ENCODE assay signal across 10 cellular contexts in the genomic region with DNA sequence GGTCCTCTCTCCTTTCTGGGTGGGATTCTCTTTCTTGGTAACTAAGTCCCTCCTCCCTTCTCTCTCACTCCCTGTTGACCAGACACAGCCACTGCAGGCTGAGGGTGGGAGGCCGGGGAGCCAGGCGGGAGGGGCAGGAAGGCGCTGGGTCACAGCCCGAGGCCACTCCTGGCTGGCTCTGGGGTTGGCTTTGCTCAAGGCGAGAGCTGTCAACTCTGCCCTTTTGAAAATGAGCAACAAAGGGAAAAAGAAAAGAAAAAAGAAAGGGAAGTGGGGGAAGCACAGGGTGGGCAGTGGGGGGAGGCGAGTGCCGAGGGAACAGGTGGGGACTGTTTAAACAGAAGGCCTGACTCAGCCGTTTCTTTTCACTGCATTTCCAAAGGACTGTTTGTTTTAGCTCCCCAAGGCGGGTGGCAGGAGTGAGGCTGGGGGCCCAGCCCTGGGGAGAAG.
DNase-seq lines count a peak whose midpoint lies in the region; ATAC-seq and TF ChIP-seq lines count a peak whose summit lies in the region.
"Had no signal": no experiment of that assay in that cellular context is flagged by ENCODE, and none has a peak within 500 bp of the region (broad histone marks: within the 10 kb centered on the region; RNA-seq: fewer than 3 reads in every experiment).

No MANE protein-coding gene starts in this region.

- H3K79me2 ChIP-seq in trophoblast cell (ENCODE audit: control insufficient read depth, insufficient read depth, low read length, poor library complexity) = no peaks in the 10 kb centered on the region

- peak overlapping the region; percentile 88 for H2BK120ac ChIP-seq in trophoblast cell (ENCODE audit: insufficient read depth, low read length, poor library complexity)

- WGBS in trophoblast cell (ENCODE audit: extremely low coverage, insufficient coverage, insufficient read length) = no CpG with 5 or more reads among the region's 9 CpGs

- H3K27me3 ChIP-seq in HAP-1 (ENCODE audit: low read depth) = no peaks in the 10 kb centered on the region
- no peaks in the 10 kb centered on the region for H3K27me3 ChIP-seq in left ventricle myocardium inferior (ENCODE audit: low read depth)
- H3K27me3 ChIP-seq in trophoblast cell (ENCODE audit: insufficient read depth, low read length) = no peaks in the 10 kb centered on the region

- peak overlapping the region; percentile 87 for H4K91ac ChIP-seq in trophoblast cell (ENCODE audit: low read depth, low read length)

- H3K14ac ChIP-seq in trophoblast cell (ENCODE audit: low read length) = peak overlapping the region; percentile 42

- H4K12ac ChIP-seq in trophoblast cell (ENCODE audit: low read depth, low read length) = no peak overlapping the region

- peak overlapping the region; percentile 10 for H3K4ac ChIP-seq in trophoblast cell (ENCODE audit: low read depth, low read length)

- H3K4me2 ChIP-seq in trophoblast cell (ENCODE audit: low read length) = peak overlapping the region; percentile 5

- no peak overlapping the region for H2AK5ac ChIP-seq in trophoblast cell (ENCODE audit: low read length)

- no peaks in the 10 kb centered on the region for H3K9me3 ChIP-seq in HAP-1
- no peaks in the 10 kb centered on the region for H3K9me3 ChIP-seq in left ventricle myocardium inferior (replicated peaks)
- H3K9me3 ChIP-seq in trophoblast cell (ENCODE audit: insufficient read depth, low read depth, low read length) = no peaks in the 10 kb centered on the region

- peak overlapping the region; percentile 35 for H2BK5ac ChIP-seq in trophoblast cell (ENCODE audit: low read depth, low read length, poor library complexity)

- H3K4me3 ChIP-seq in HAP-1 = no peak overlapping the region
- no peak overlapping the region for H3K4me3 ChIP-seq in left ventricle myocardium inferior
- H3K4me3 ChIP-seq in trophoblast cell (ENCODE audit: low read depth, low read length) = no peak overlapping the region

- peak overlapping the region; percentile 32 for H2AFZ ChIP-seq in trophoblast cell (ENCODE audit: insufficient read depth, low read length, poor library complexity)

- peak overlapping the region; percentile 51 for H2BK12ac ChIP-seq in trophoblast cell (ENCODE audit: low read length)

- no peak overlapping the region for H3K9ac ChIP-seq in trophoblast cell (ENCODE audit: low read length)

- peak overlapping the region; percentile 26 for H4K8ac ChIP-seq in trophoblast cell (ENCODE audit: low read depth, low read length)

- intact Hi-C loops in left ventricle myocardium inferior (cut with micrococcal nuclease) = no loop called here

- no peak overlapping the region for H3K18ac ChIP-seq in trophoblast cell (ENCODE audit: low read length)

- no peak for ATAC-seq in GM21381 (IDR thresholded peaks at IDR 0.05; ENCODE audit: unreplicated experiment)
- no peak for ATAC-seq in GM18520 (IDR thresholded peaks at IDR 0.05; ENCODE audit: unreplicated experiment)

- TF ChIP-seq CTCF in left ventricle myocardium inferior (IDR thresholded peaks at IDR 0.05; ENCODE audit: borderline replicate concordance) = peak; percentile 37

- H3K36me3 ChIP-seq in HAP-1 (replicated peaks) (no peaks in the 10 kb centered on the region), left ventricle myocardium inferior (no peaks in the 10 kb centered on the region), trophoblast cell (ENCODE audit: control insufficient read depth in 1 of 2, insufficient read depth in 2 of 2, low read length in 2 of 2) (no peaks in the 10 kb centered on the region)

- no peak overlapping the region for H3K23ac ChIP-seq in trophoblast cell (ENCODE audit: low read length)

- H3K27ac ChIP-seq in left ventricle myocardium inferior (replicated peaks) = peak overlapping the region; percentile 0
- H3K27ac ChIP-seq in trophoblast cell (ENCODE audit: low read depth, low read length) = peak overlapping the region; percentile 86

- H3K4me1 ChIP-seq in HAP-1 (no peaks in the 10 kb centered on the region; the same call in none of the 2 replicates), left ventricle myocardium inferior (peaks cover 26% of the 10 kb centered on the region), trophoblast cell (ENCODE audit: control insufficient read depth in 1 of 2, insufficient read depth in 2 of 2, low read length in 2 of 2) (peaks cover 11 to 24% of the 10 kb centered on the region in 2 experiments)

- DNase-seq in HAP-1 (ENCODE audit: low spot score in 2 of 2) (peak; percentile 19 to 75), NCI-H748 (lab: John Stamatoyannopoulos, UW; ENCODE audit: unreplicated experiment) (peak; percentile 100), left ventricle myocardium inferior (peak; percentile 33), trophoblast cell (no peak), NCI-H2171 (lab: John Stamatoyannopoulos, UW) (no peak), hypothalamus (lab: John Stamatoyannopoulos, UW) (no peak)
- DNase-seq: DMS79, midbrain had no signal

- H3K79me1 ChIP-seq in trophoblast cell (ENCODE audit: low read length) = peaks cover 12% of the 10 kb centered on the region

- in situ Hi-C loops in HAP-1 (cut with MboI; ENCODE audit: low sequenced_read_pairs) = no loop called here

Comparison
In these comparisons a context has a peak if more than half of its experiments do, and no peak if none do; other contexts are left out.
1. DNase-seq: peak in HAP-1 (2 of 2), NCI-H748 (single experiment) and left ventricle myocardium inferior (single experiment); none in trophoblast cell (0 of 2), NCI-H2171 (single experiment) and hypothalamus (0 of 51).